1 cellular context compared by ENCODE assay signal in the genomic region with DNA sequence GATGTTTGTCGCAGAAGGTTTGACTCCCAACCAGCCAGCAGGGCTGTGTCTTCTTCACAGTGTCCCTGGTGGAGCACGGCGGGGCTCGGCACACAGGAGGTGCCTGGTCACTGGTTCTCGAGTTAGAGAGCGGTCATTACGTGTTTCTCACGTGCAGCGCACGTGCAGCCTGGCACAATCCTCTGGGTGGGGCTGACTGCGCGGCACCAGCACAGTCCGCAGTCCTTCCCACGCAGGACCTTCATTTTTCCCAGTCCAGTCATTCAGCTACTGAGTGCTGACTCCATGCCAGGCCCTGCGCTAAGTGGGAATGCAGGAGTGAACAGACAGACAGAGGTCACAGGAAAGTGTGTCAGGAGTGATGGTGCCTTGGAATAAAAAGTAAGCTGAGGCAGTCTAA.
TF ChIP-seq lines count a peak whose summit lies in the region.

No MANE protein-coding gene starts in this region.

TF ChIP-seq in IMR-90, 13 proteins besides CTCF, POLR2A, EP300 and RAD21:
- TF ChIP-seq BHLHE40 (IDR thresholded peaks at IDR 0.05; ENCODE audit: low read depth, low read length) (no peak), CHD1 (IDR thresholded peaks at IDR 0.05; ENCODE audit: low read depth, low read length) (no peak), FOS (IDR thresholded peaks at IDR 0.05; ENCODE audit: low read depth, low read length) (no peak), MAZ (IDR thresholded peaks at IDR 0.05; ENCODE audit: borderline replicate concordance, low read depth, low read length) (no peak), MAFK (IDR thresholded peaks at IDR 0.05; ENCODE audit: low read depth, low read length) (no peak), NFE2L2 (IDR thresholded peaks at IDR 0.05; ENCODE audit: low read depth, low read length) (no peak), MXI1 (IDR thresholded peaks at IDR 0.05; ENCODE audit: borderline replicate concordance, low read depth, low read length) (no peak), SMC3 (IDR thresholded peaks at IDR 0.05; ENCODE audit: low read depth, low read length) (no peak), CEBPB (IDR thresholded peaks at IDR 0.05; ENCODE audit: low read depth, low read length) (no peak), RFX5 (IDR thresholded peaks at IDR 0.05; ENCODE audit: low read depth, low read length) (no peak), RCOR1 (IDR thresholded peaks at IDR 0.05; ENCODE audit: insufficient replicate concordance, low read length) (no peak)
- TF ChIP-seq, protein P1, sequence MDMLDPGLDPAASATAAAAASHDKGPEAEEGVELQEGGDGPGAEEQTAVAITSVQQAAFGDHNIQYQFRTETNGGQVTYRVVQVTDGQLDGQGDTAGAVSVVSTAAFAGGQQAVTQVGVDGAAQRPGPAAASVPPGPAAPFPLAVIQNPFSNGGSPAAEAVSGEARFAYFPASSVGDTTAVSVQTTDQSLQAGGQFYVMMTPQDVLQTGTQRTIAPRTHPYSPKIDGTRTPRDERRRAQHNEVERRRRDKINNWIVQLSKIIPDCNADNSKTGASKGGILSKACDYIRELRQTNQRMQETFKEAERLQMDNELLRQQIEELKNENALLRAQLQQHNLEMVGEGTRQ (IDR thresholded peaks at IDR 0.05; ENCODE audit: low read depth, low read length), result no peak
- TF ChIP-seq, protein P2, sequence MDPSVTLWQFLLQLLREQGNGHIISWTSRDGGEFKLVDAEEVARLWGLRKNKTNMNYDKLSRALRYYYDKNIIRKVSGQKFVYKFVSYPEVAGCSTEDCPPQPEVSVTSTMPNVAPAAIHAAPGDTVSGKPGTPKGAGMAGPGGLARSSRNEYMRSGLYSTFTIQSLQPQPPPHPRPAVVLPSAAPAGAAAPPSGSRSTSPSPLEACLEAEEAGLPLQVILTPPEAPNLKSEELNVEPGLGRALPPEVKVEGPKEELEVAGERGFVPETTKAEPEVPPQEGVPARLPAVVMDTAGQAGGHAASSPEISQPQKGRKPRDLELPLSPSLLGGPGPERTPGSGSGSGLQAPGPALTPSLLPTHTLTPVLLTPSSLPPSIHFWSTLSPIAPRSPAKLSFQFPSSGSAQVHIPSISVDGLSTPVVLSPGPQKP (IDR thresholded peaks at IDR 0.05; ENCODE audit: borderline replicate concordance, low read depth, low read length), result no peak
